Comparison of ENCODE assay signal across 11 cellular contexts in genomic region chr4:153528705-153529493, GRCh38.
A peak's percentile ranks its signal among the peaks of the same experiment; 100 is the strongest.
DNase-seq lines count a peak whose midpoint lies in the region; ATAC-seq, FAIRE-seq and TF ChIP-seq lines count a peak whose summit lies in the region.
"Had no signal": no experiment of that assay in that cellular context is flagged by ENCODE, and none has a peak within 500 bp of the region (broad histone marks: within the 10 kb centered on the region; RNA-seq: fewer than 3 reads in every experiment).

No MANE protein-coding gene starts in this region.

- H3K4me3 Mint-ChIP-seq in endothelial cell (ENCODE audit: unreplicated experiment), result no peak overlapping the region

- peak overlapping the region in 1 of 2 experiments; percentile 39; a peak in 1 of 4 replicates for H3K9ac ChIP-seq in K562 (ENCODE audit: insufficient read depth in 1 of 2, low read depth in 2 of 2, low read length in 2 of 2)

- H3K9me1 ChIP-seq in K562 (ENCODE audit: control insufficient read depth, insufficient read depth, low read length), result no peaks in the 10 kb centered on the region

- no peak for TF ChIP-seq RAD21 in K562 (CRISPR knock-in tag; conservative IDR thresholded peaks at IDR 0.05 in 1 of 2, IDR thresholded peaks at IDR 0.05 in 1 of 2)

- no peaks in the 10 kb centered on the region for H3K9me3 Mint-ChIP-seq in endothelial cell (ENCODE audit: unreplicated experiment)

- H3K27ac Mint-ChIP-seq in endothelial cell (ENCODE audit: unreplicated experiment), result no peak overlapping the region

- no TSS peak for BruUV-seq in K562 (replicated peaks; lab: Mats Ljungman, UMichigan)

- H2AFZ ChIP-seq in K562 (ENCODE audit: low read depth, low read length), result peak overlapping the region; percentile 12; the same call in 1 of the 2 replicates

- TF ChIP-seq CTCF in GM12865 (IDR thresholded peaks at IDR 0.05; ENCODE audit: insufficient read depth, low read depth, low read length, missing control alignments), result no peak
- TF ChIP-seq CTCF in K562 (IDR thresholded peaks at IDR 0.05 in 2 of 3, conservative IDR thresholded peaks at IDR 0.05 in 1 of 3; ENCODE audit: insufficient read depth in 2 of 3, low read depth in 1 of 3, low read length in 3 of 3), result no peak
- TF ChIP-seq CTCF in D721Med (IDR thresholded peaks at IDR 0.05; ENCODE audit: insufficient read depth, missing control alignments), result no peak
- TF ChIP-seq CTCF in endothelial cell (IDR thresholded peaks at IDR 0.05; ENCODE audit: unreplicated experiment), result no peak

- in situ Hi-C loops in K562 (cut with MboI), result no loop called here

- H3K79me2 ChIP-seq in K562 (ENCODE audit: control insufficient read depth, insufficient read depth, low read length), result peaks cover 70% of the 10 kb centered on the region

- peaks cover 2% of the 10 kb centered on the region for H3K27me3 Mint-ChIP-seq in endothelial cell (ENCODE audit: unreplicated experiment)

- DNase-seq in GM12865 (ENCODE audit: low read depth), result peak; percentile 63
- DNase-seq in K562 (ENCODE audit: extremely low read depth in 1 of 4, low spot score in 3 of 4), result peak; percentile 83 to 90 (median 88)
- DNase-seq in D721Med (ENCODE audit: insufficient read length, low spot score), result no peak
- DNase-seq in endothelial cell (ENCODE audit: low spot score), result no peak
- no peak for DNase-seq in COLO829 (ENCODE audit: low spot score)
- no peak for DNase-seq in AML-193 (lab: John Stamatoyannopoulos, UW)

- peak; percentile 97 for FAIRE-seq in K562 (lab: Jason Lieb, UNC)
- no peak for FAIRE-seq in D721Med (lab: Jason Lieb, UNC)
- FAIRE-seq: colon, keratinocyte, TTC549 had no signal

- POLR2A ChIA-PET in K562 (lab: Yijun Ruan, JAX), result interaction anchor here (0.7 to 1.6 kb wide), 2 partner anchors 15 to 42 kb away, joined by 3 read pairs; no protein-coding TSS in a partner anchor

- H3K36me3 ChIP-seq in K562 (ENCODE audit: control insufficient read depth, insufficient read depth, low read length), result peaks cover 3% of the 10 kb centered on the region; the same call in 2 of the 3 replicates

- peak overlapping the region; percentile 39 for H3K4me3 ChIP-seq in GM12865 (ENCODE audit: low read depth, low read length)
- H3K4me3 ChIP-seq in K562, result peak overlapping the region; percentile 7; the same call in 1 of the 2 replicates

- no peaks in the 10 kb centered on the region for H3K27me3 ChIP-seq in K562 (ENCODE audit: control insufficient read depth in 2 of 2, insufficient read depth in 2 of 2, low read length in 2 of 2)

- intact Hi-C loops in K562 (cut with micrococcal nuclease), result loop anchor here (2.0 kb wide), 1 partner anchor 36 kb away; no protein-coding TSS in a partner anchor

- H3K4me2 ChIP-seq in K562 (ENCODE audit: insufficient read depth, low read length), result peak overlapping the region; percentile 63

- no peak for TF ChIP-seq POLR2A in K562 (conservative IDR thresholded peaks at IDR 0.05)

- H3K9me3 ChIP-seq in K562 (replicated peaks; ENCODE audit: control insufficient read depth, insufficient read depth, low read depth, low read length), result no peaks in the 10 kb centered on the region

- H3K27ac ChIP-seq in K562 (ENCODE audit: extremely low read depth, low read depth, low read length), result peak overlapping the region; percentile 38; the same call in 2 of the 3 replicates

- peak; percentile 81 for TF ChIP-seq EP300 in K562 (IDR thresholded peaks at IDR 0.05; ENCODE audit: low read length)

- H3K4me1 Mint-ChIP-seq in endothelial cell (ENCODE audit: unreplicated experiment), result peaks cover 47% of the 10 kb centered on the region

- H4K20me1 ChIP-seq in K562 (replicated peaks; ENCODE audit: control insufficient read depth, insufficient read depth, low read length), result 0 out of 2 replicates have a peak, but pooled peaks cover 11% of the 10 kb centered on the region

- WGBS in K562 (ENCODE audit: insufficient coverage, low coverage, missing lambda C conversion rate), result 2% methylated on average over 6 of the region's 6 CpGs

- ATAC-seq in GM21367 (IDR thresholded peaks at IDR 0.05; ENCODE audit: unreplicated experiment) (peak; percentile 58), HG03457 (IDR thresholded peaks at IDR 0.05; ENCODE audit: unreplicated experiment) (peak; percentile 41), K562 (peak; percentile 95)

- CTCF ChIA-PET in K562 (lab: Yijun Ruan, JAX; ENCODE audit: low intra/inter-chr PET ratio), result no interaction called here

- peaks cover 5% of the 10 kb centered on the region for H3K36me3 Mint-ChIP-seq in endothelial cell (ENCODE audit: low read depth, unreplicated experiment)

- H3K4me1 ChIP-seq in K562 (replicated peaks in 1 of 2; ENCODE audit: control insufficient read depth in 2 of 2, insufficient read depth in 2 of 2, low read length in 2 of 2), result peaks cover 7 to 34% of the 10 kb centered on the region in 2 experiments; a peak in 4 of 5 replicates

TF ChIP-seq in K562, 482 proteins besides CTCF, POLR2A, EP300 and RAD21 (continues in another document):
- TF ChIP-seq MITF (IDR thresholded peaks at IDR 0.05) (no peak), SIN3B (IDR thresholded peaks at IDR 0.05; ENCODE audit: low read depth) (no peak), ZNF583 (CRISPR knock-in tag; IDR thresholded peaks at IDR 0.05) (no peak), PRDM10 (IDR thresholded peaks at IDR 0.05; ENCODE audit: partially characterized antibody) (no peak), RBM22 (IDR thresholded peaks at IDR 0.05; ENCODE audit: low read depth, low read length, poor library complexity, severe bottlenecking) (no peak), NR2C1 (IDR thresholded peaks at IDR 0.05) (peak; percentile 13; the same call in 1 of the 2 replicates), NR2C1 (tag; IDR thresholded peaks at IDR 0.05) (peak; percentile 52; the same call in 1 of the 2 replicates), ZNF77 (CRISPR knock-in tag; IDR thresholded peaks at IDR 0.05) (no peak), TRIM28 (IDR thresholded peaks at IDR 0.05) (no peak), PCBP2 (IDR thresholded peaks at IDR 0.05; ENCODE audit: low read depth, low read length, poor library complexity, severe bottlenecking) (no peak)

Comparison
In these comparisons a context has a peak if more than half of its experiments do, and no peak if none do; other contexts are left out.
1. DNase-seq: peak in GM12865 (single experiment) and K562 (4 of 4); none in D721Med (single experiment), endothelial cell (single experiment), COLO829 (single experiment) and AML-193 (0 of 2).
2. ATAC-seq: peak in every context shown above with its lines; median percentile 95 in K562; 58 in GM21367; 41 in HG03457.